ENCODE assay signal across 9 cellular contexts in genomic region chr3:29283739-29284138, GRCh38. TPM values are rescaled to one million over a fixed set of nuclear protein-coding genes. Genes with fewer than 3 reads are reported as not detected.
DNase-seq lines count a peak whose midpoint lies in the region; ATAC-seq and TF ChIP-seq lines count a peak whose summit lies in the region.
"Had no signal": no experiment of that assay in that cellular context is flagged by ENCODE, and none has a peak within 500 bp of the region (broad histone marks: within the 10 kb centered on the region; RNA-seq: fewer than 3 reads in every experiment).

No MANE protein-coding gene starts in this region.

- H3K27me3 ChIP-seq in dorsolateral prefrontal cortex (peaks cover 0 to 22% (median 0%) of the 10 kb centered on the region in 45 donors), neuron (ENCODE audit: insufficient read depth, low read length) (no peaks in the 10 kb centered on the region)

- H3K4me3 ChIP-seq in AG10803 (ENCODE audit: low read length) (peak overlapping the region; percentile 89), dorsolateral prefrontal cortex (peak overlapping the region in 57 of 59 donors; percentile 1 to 74 (median 57)), neuron (ENCODE audit: low read length) (peak overlapping the region; percentile 58)

- peaks cover 28% of the 10 kb centered on the region for H3K4me1 ChIP-seq in neuron (ENCODE audit: insufficient read depth, low read length)

- no peaks in the 10 kb centered on the region for H3K9me3 ChIP-seq in neuron (ENCODE audit: low read length)

- H3K36me3 ChIP-seq in neuron (ENCODE audit: insufficient read depth, low read length): no peaks in the 10 kb centered on the region

- DNase-seq in AG10803 (ENCODE audit: low read depth): no peak
- no peak for DNase-seq in dorsolateral prefrontal cortex
- no peak for DNase-seq in inferior parietal cortex (ENCODE audit: extremely low spot score)
- DNase-seq in 8988T: no peak
- DNase-seq: GDM1 had no signal

- intact Hi-C loops in dorsolateral prefrontal cortex (cut with DNase I): no loop called here

- H3K27ac ChIP-seq in dorsolateral prefrontal cortex: peak overlapping the region in 25 of 59 donors; percentile 1 to 85 (median 57)

- H2AFZ ChIP-seq in neuron (ENCODE audit: low read depth, low read length): peak overlapping the region; percentile 94

- TF ChIP-seq CTCF in AG10803 (conservative IDR thresholded peaks at IDR 0.05; ENCODE audit: low read length) (no peak), dorsolateral prefrontal cortex (IDR thresholded peaks at IDR 0.05 in 54 of 56, conservative IDR thresholded peaks at IDR 0.05 in 2 of 56; ENCODE audit: low read depth in 1 of 56, partially characterized antibody in 56 of 56) (no peak)

- ATAC-seq in HG02759 (IDR thresholded peaks at IDR 0.05; ENCODE audit: unreplicated experiment) (peak; percentile 23), HG02981 (IDR thresholded peaks at IDR 0.05; ENCODE audit: unreplicated experiment) (no peak), HG03442 (IDR thresholded peaks at IDR 0.05; ENCODE audit: unreplicated experiment) (no peak)

RNA-seq across cellular contexts. Expression of gene RBMS3, which starts 2.9 kb away (rescaled TPM):
- total RNA-seq in dorsolateral prefrontal cortex: 10 to 100 TPM in 119 of 120 experiments, 1 to 10 TPM in 1; 9.7 to 55.2 (median 23.0) TPM
